In the genomic region with DNA sequence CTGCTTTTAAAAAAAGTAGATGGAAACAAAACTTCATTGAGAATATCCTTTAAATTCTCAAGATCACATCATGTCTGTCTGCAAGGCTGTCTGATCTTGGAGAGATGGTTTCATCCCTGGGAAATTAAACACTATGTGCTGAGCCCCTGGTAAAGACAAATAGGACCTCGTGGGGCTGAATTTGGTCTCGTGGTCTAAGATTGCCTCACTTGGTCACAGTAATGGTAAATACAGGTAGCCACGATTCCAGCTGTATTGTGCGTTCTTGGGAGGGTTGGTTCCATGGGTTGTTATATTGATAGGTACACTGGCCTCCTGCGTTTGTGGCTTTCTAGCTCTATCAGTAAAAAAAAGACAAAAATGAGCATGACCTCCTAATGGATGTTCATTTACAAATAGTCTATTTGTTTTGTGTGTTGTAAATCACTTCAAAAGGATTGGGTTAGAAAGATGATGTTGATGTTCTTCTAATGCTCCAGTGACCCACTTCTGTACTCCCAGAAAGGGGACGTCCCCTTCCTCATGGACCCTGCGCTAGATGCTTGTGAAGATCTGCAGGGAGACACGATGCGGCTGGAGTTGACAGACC, we compare ENCODE assay signal across 1 cellular context.
TF ChIP-seq lines count a peak whose summit lies in the region.

No MANE protein-coding gene starts in this region.

TF ChIP-seq in K562, 482 proteins besides CTCF, POLR2A, EP300 and RAD21 (continued from another document):
- no peak for TF ChIP-seq E2F8 (IDR thresholded peaks at IDR 0.05; ENCODE audit: low read depth, partially characterized antibody)
- no peak for TF ChIP-seq RCOR1 (IDR thresholded peaks at IDR 0.05; ENCODE audit: borderline replicate concordance in 1 of 2, low read depth in 2 of 2, low read length in 2 of 2)
- TF ChIP-seq ZNF589 (CRISPR knock-in tag; IDR thresholded peaks at IDR 0.05; ENCODE audit: low read depth), result no peak
- no peak for TF ChIP-seq SREBF2 (CRISPR knock-in tag; IDR thresholded peaks at IDR 0.05)
- no peak for TF ChIP-seq POLR2B (IDR thresholded peaks at IDR 0.05; ENCODE audit: low read depth, partially characterized antibody)
- no peak for TF ChIP-seq PYGO2 (tag; IDR thresholded peaks at IDR 0.05)
- no peak for TF ChIP-seq SMAD3 (CRISPR knock-in tag; conservative IDR thresholded peaks at IDR 0.05)
- no peak for TF ChIP-seq ZNF79 (CRISPR knock-in tag; IDR thresholded peaks at IDR 0.05; ENCODE audit: low read depth)
- no peak for TF ChIP-seq GTF3C2 (IDR thresholded peaks at IDR 0.05; ENCODE audit: borderline replicate concordance, extremely low read depth, insufficient read length)
- TF ChIP-seq ZBTB17 (CRISPR knock-in tag; IDR thresholded peaks at IDR 0.05), result no peak
- TF ChIP-seq SNRNP70 (optimal IDR thresholded peaks at IDR 0.05; ENCODE audit: low read depth, low read length), result no peak
- no peak for TF ChIP-seq ADNP (tag; IDR thresholded peaks at IDR 0.05)
- no peak for TF ChIP-seq RBM22 (IDR thresholded peaks at IDR 0.05; ENCODE audit: low read depth, low read length, poor library complexity, severe bottlenecking)
